9 cellular contexts compared by ENCODE assay signal in the genomic region with DNA sequence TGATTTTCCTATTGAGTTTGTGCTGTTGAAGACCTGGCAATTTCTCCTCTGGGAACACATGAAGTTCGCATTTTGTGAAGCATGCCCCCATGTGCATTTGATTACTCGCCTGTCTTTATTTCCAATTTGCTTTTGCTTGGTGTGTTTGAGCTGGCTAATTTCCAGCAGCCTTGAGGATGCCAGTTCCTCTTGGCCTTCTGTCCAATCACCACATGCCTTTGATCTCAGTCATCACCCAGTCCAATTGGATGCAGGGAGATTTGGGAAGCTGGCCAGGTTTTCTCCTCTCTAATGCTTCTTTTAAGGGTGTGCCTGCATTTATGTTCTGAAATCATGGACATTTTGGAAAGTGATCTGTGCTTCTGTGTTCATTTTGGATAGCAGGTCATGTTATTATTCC. TPM values are rescaled to one million over a fixed set of nuclear protein-coding genes. Genes with fewer than 3 reads are reported as not detected.
DNase-seq lines count a peak whose midpoint lies in the region; ATAC-seq and TF ChIP-seq lines count a peak whose summit lies in the region.
"Had no signal": no experiment of that assay in that cellular context is flagged by ENCODE, and none has a peak within 500 bp of the region (broad histone marks: within the 10 kb centered on the region; RNA-seq: fewer than 3 reads in every experiment).

No MANE protein-coding gene starts in this region.

- H3K9me3 ChIP-seq in osteoblast (ENCODE audit: low read depth, low read length), result no peaks in the 10 kb centered on the region

- H3K36me3 ChIP-seq in BJ (ENCODE audit: control insufficient read depth, insufficient read depth, low read length) (no peaks in the 10 kb centered on the region), osteoblast (ENCODE audit: insufficient read depth, low read length) (no peaks in the 10 kb centered on the region)

- H3K4me3 ChIP-seq in BJ (ENCODE audit: low read depth, low read length), result no peak overlapping the region
- no peak overlapping the region for H3K4me3 ChIP-seq in cardiac fibroblast (replicated peaks in 1 of 2; ENCODE audit: low read depth in 2 of 2, low read length in 2 of 2)
- H3K4me3 ChIP-seq in osteoblast (ENCODE audit: insufficient read depth, low read length), result no peak overlapping the region

- H3K27me3 ChIP-seq in BJ (ENCODE audit: control insufficient read depth, insufficient read depth, low read length) (no peaks in the 10 kb centered on the region), osteoblast (ENCODE audit: insufficient read depth, low read length) (no peaks in the 10 kb centered on the region)

- DNase-seq in BJ (ENCODE audit: low read depth) (peak; percentile 75), NCI-H2029 treated with DMSO at 0.1 percent for 48 hours (lab: John Stamatoyannopoulos, UW) (peak; percentile 80), cardiac fibroblast (ENCODE audit: low read depth in 2 of 2) (peak; percentile 93 to 94), osteoblast (ENCODE audit: insufficient read length, low spot score, missing footprints) (peak; percentile 70), superior temporal gyrus (ENCODE audit: extremely low spot score) (no peak), NOMO-1 (lab: John Stamatoyannopoulos, UW; ENCODE audit: unreplicated experiment in 2 of 2) (no peak)
- DNase-seq: T-helper 2 cell had no signal

- no peaks in the 10 kb centered on the region for H3K79me2 ChIP-seq in osteoblast (ENCODE audit: insufficient read depth, low read length)

- TF ChIP-seq CTCF in BJ (IDR thresholded peaks at IDR 0.05; ENCODE audit: insufficient read depth, low read depth, low read length) (no peak), cardiac fibroblast (IDR thresholded peaks at IDR 0.05; ENCODE audit: low read depth, low read length) (no peak), osteoblast (IDR thresholded peaks at IDR 0.05; ENCODE audit: extremely low read depth, low read depth, low read length) (no peak)

- no peak overlapping the region for H2AFZ ChIP-seq in osteoblast (ENCODE audit: low read length)

- H3K4me2 ChIP-seq in osteoblast (ENCODE audit: insufficient read depth, low read length), result peak overlapping the region; percentile 55

- no peak for ATAC-seq in HG03460 (IDR thresholded peaks at IDR 0.05; ENCODE audit: unreplicated experiment)
- ATAC-seq in HG03520 (IDR thresholded peaks at IDR 0.05; ENCODE audit: unreplicated experiment), result no peak

- CTCF ChIA-PET in BJ (lab: Yijun Ruan, JAX), result interaction anchor here (1.0 to 1.7 kb wide), 5 partner anchors 8 to 200 kb away, joined by 3 to 6 read pairs (median 5); no protein-coding TSS in a partner anchor

- H4K20me1 ChIP-seq in osteoblast (ENCODE audit: insufficient read depth, low read length), result no peaks in the 10 kb centered on the region

- H3K4me1 ChIP-seq in osteoblast (ENCODE audit: insufficient read depth, low read length), result peaks cover 65% of the 10 kb centered on the region

- H3K27ac ChIP-seq in osteoblast (ENCODE audit: low read depth, low read length), result no peak overlapping the region

- POLR2A ChIA-PET in BJ (lab: Charles Lee), result no interaction called here

RNA-seq across cellular contexts. Expression of a gene that starts 3.8 kb away (rescaled TPM):
- 0.07 TPM in 2 replicates for polyA plus RNA-seq in BJ (2011; rRNA removed)
- not detected in 2 replicates for polyA minus RNA-seq in BJ (2011; rRNA and poly(A)+ RNA removed)
- total RNA-seq in osteoblast, result 0.36 and 0.59 TPM in 2 replicates

RNA-seq across cellular contexts. Expression of a gene that starts 24.4 kb away (rescaled TPM):
- 10.2 and 13.3 TPM in 2 replicates for polyA plus RNA-seq in BJ (2011; rRNA removed)
- polyA minus RNA-seq in BJ (2011; rRNA and poly(A)+ RNA removed), result 6.7 and 6.8 TPM in 2 replicates
- 9.4 and 9.8 TPM in 2 replicates for total RNA-seq in osteoblast

Comparison
In these comparisons a context has a peak if more than half of its experiments do, and no peak if none do; other contexts are left out.
1. DNase-seq: peak in BJ (single experiment), NCI-H2029 treated with DMSO at 0.1 percent for 48 hours (single experiment), cardiac fibroblast (2 of 2) and osteoblast (single experiment); none in superior temporal gyrus (single experiment) and NOMO-1 (0 of 2).